22 cellular contexts compared by ENCODE assay signal in the genomic region with DNA sequence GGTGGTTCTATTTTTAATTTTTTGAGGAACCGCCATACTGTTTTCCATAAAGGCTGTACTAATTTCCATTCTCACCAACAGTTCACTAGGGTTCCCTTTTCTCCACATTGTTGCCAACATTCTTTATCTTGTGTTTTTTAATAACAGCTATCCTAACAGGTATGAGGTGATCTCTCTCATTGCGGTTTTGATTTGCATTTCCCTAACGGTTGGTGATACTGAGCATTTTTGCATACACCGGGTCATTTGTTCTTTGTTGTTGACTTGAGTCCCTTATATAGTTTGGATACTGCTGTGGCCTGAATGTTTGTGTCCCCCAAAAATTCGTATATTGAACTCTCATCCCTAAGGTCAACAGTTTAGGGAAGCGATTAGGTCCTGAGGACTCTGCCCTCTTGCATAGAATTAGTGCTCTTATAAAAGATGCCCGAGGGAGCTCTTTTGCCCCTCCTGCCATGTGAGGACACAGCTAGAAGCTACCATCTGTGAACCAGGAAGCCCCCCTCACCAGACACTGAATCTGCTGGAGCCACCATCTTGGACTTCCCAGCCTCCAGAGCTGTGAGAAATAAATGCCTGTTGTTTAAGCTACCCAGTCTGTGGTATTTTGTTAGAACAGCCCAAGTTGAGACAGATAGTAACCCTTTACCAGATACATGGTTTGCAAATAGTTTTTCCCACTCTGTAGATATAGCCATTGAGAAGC. TPM values are rescaled to one million over a fixed set of nuclear protein-coding genes. Genes with fewer than 3 reads are reported as not detected.
DNase-seq lines count a peak whose midpoint lies in the region; ATAC-seq and TF ChIP-seq lines count a peak whose summit lies in the region.
"Had no signal": no experiment of that assay in that cellular context is flagged by ENCODE, and none has a peak within 500 bp of the region (broad histone marks: within the 10 kb centered on the region; RNA-seq: fewer than 3 reads in every experiment).

No MANE protein-coding gene starts in this region.

- no peak overlapping the region for H3K4me3 ChIP-seq in prostate gland
- H3K4me3 ChIP-seq: HAP-1 had no signal

- H3K27ac ChIP-seq in prostate gland, result no peak overlapping the region
- H3K27ac ChIP-seq: 22Rv1 had no signal

- TF ChIP-seq CTCF in activated B cell treated with CpG ODN at 0.5 μM for 24 hours (IDR thresholded peaks at IDR 0.05), result no peak
- no peak for TF ChIP-seq CTCF in nephron (IDR thresholded peaks at IDR 0.05; ENCODE audit: unreplicated experiment in 3 of 3)
- TF ChIP-seq CTCF in prostate gland (IDR thresholded peaks at IDR 0.05), result no peak

- no peaks in the 10 kb centered on the region for H3K27me3 ChIP-seq in prostate gland (replicated peaks; ENCODE audit: insufficient read depth)

- TF ChIP-seq POLR2A in prostate gland (IDR thresholded peaks at IDR 0.05), result no peak

- peaks cover 15% of the 10 kb centered on the region for H3K4me1 Mint-ChIP-seq in activated CD4-positive, alpha-beta memory T cell treated with anti-CD3 and anti-CD28 coated beads for 36 hours (ENCODE audit: low read depth)
- peaks cover 20% of the 10 kb centered on the region for H3K4me1 Mint-ChIP-seq in activated CD4-positive, alpha-beta memory T cell treated with anti-CD3 and anti-CD28 coated beads, Interleukin-2, amount 10 ng/mL, durations not matched to agents 7 days and 5 days
- peaks cover 54% of the 10 kb centered on the region for H3K4me1 Mint-ChIP-seq in activated B cell treated with CpG ODN at 0.5 μM for 24 hours
- peaks cover 16% of the 10 kb centered on the region for H3K4me1 Mint-ChIP-seq in nephron

- no peak for DNase-seq in activated CD4-positive, alpha-beta memory T cell treated with anti-CD3 and anti-CD28 coated beads for 36 hours
- DNase-seq in activated CD4-positive, alpha-beta memory T cell treated with anti-CD3 and anti-CD28 coated beads, Interleukin-2, amount 10 ng/mL, durations not matched to agents 7 days and 5 days, result no peak
- DNase-seq in NAMALWA (ENCODE audit: low spot score) (peak; percentile 41), activated B cell treated with CpG ODN at 0.5 μM for 24 hours (no peak), prostate gland (ENCODE audit: low spot score) (no peak), GM03348 (ENCODE audit: low spot score) (no peak), NCI-H146 treated with DMSO at 0.1 percent for 48 hours (lab: John Stamatoyannopoulos, UW; ENCODE audit: unreplicated experiment) (no peak)
- DNase-seq: AML-193, DMS 273 treated with DMSO at 0.1 percent for 48 hours, DND-41, NCI-H1105 treated with DMSO at 0.1 percent for 48 hours, NCI-H1694 treated with DMSO at 0.1 percent for 48 hours, NCI-H2107, NCI-H510A, NCI-H82, PC-3, RPMI8226, SHP77 treated with DMSO at 0.1 percent for 48 hours had no signal

- H3K36me3 ChIP-seq in prostate gland, result peaks cover 12% of the 10 kb centered on the region in 2 donors

- H3K9me3 Mint-ChIP-seq in activated CD4-positive, alpha-beta memory T cell treated with anti-CD3 and anti-CD28 coated beads for 36 hours, result no peaks in the 10 kb centered on the region
- no peaks in the 10 kb centered on the region for H3K9me3 Mint-ChIP-seq in activated CD4-positive, alpha-beta memory T cell treated with anti-CD3 and anti-CD28 coated beads, Interleukin-2, amount 10 ng/mL, durations not matched to agents 7 days and 5 days
- H3K9me3 Mint-ChIP-seq in activated B cell treated with CpG ODN at 0.5 μM for 24 hours (no peaks in the 10 kb centered on the region), nephron (no peaks in the 10 kb centered on the region)

- 90% methylated on average over 7 of the region's 7 CpGs for WGBS in prostate gland

- ATAC-seq in activated B cell treated with CpG ODN at 0.5 μM for 24 hours (ENCODE audit: low read depth), result no peak
- ATAC-seq: PC-3 had no signal

- H3K9me3 ChIP-seq in prostate gland, result no peaks in the 10 kb centered on the region
- H3K9me3 ChIP-seq: HAP-1 had no signal

- H3K36me3 Mint-ChIP-seq in activated CD4-positive, alpha-beta memory T cell treated with anti-CD3 and anti-CD28 coated beads for 36 hours, result peaks cover 53% of the 10 kb centered on the region
- H3K36me3 Mint-ChIP-seq in activated CD4-positive, alpha-beta memory T cell treated with anti-CD3 and anti-CD28 coated beads, Interleukin-2, amount 10 ng/mL, durations not matched to agents 7 days and 5 days (ENCODE audit: low read depth), result peaks cover 47% of the 10 kb centered on the region
- H3K36me3 Mint-ChIP-seq in activated B cell treated with CpG ODN at 0.5 μM for 24 hours (ENCODE audit: low read depth), result peaks cover 64% of the 10 kb centered on the region
- H3K36me3 Mint-ChIP-seq in nephron (ENCODE audit: low read depth), result peaks cover 47% of the 10 kb centered on the region

- POLR2A ChIA-PET in activated CD4-positive, alpha-beta memory T cell treated with anti-CD3 and anti-CD28 coated beads for 36 hours (lab: Charles Lee), result no interaction called here
- POLR2A ChIA-PET in activated CD4-positive, alpha-beta memory T cell treated with anti-CD3 and anti-CD28 coated beads, Interleukin-2, amount 10 ng/mL, durations not matched to agents 7 days and 5 days (lab: Charles Lee), result interaction anchor here (1.1 to 1.3 kb wide), 2 partner anchors 26 to 381 kb away, joined by 3 read pairs; partner anchors contain the start of gene GPR148
- POLR2A ChIA-PET in activated B cell treated with CpG ODN at 0.5 μM for 24 hours (lab: Charles Lee), result interaction anchor here (0.6 to 1.6 kb wide), 5 partner anchors 8 to 43 kb away, joined by 3 to 9 read pairs (median 4); no protein-coding TSS in a partner anchor

- intact Hi-C loops in activated CD4-positive, alpha-beta memory T cell treated with anti-CD3 and anti-CD28 coated beads for 36 hours (cut with micrococcal nuclease), result loop anchor here (10.0 kb wide), 1 partner anchor 477 kb away; no protein-coding TSS in a partner anchor
- intact Hi-C loops in activated B cell treated with CpG ODN at 0.5 μM for 24 hours (cut with micrococcal nuclease), result loop anchor here (10.0 kb wide), 1 partner anchor 377 kb away; the partner anchor contains the start of gene GPR148
- intact Hi-C loops in prostate gland (cut with DNase I), result loop anchor here (10.0 kb wide), 1 partner anchor 747 kb away; the partner anchor contains the start of gene FAM168B

- H3K27ac Mint-ChIP-seq in activated CD4-positive, alpha-beta memory T cell treated with anti-CD3 and anti-CD28 coated beads for 36 hours, result peak overlapping the region; percentile 40
- no peak overlapping the region for H3K27ac Mint-ChIP-seq in activated CD4-positive, alpha-beta memory T cell treated with anti-CD3 and anti-CD28 coated beads, Interleukin-2, amount 10 ng/mL, durations not matched to agents 7 days and 5 days
- H3K27ac Mint-ChIP-seq in activated B cell treated with CpG ODN at 0.5 μM for 24 hours (peak overlapping the region; percentile 10), nephron (no peak overlapping the region)

- no peaks in the 10 kb centered on the region for H3K4me1 ChIP-seq in prostate gland (replicated peaks)
- H3K4me1 ChIP-seq: HAP-1 had no signal

- CTCF ChIA-PET in activated CD4-positive, alpha-beta memory T cell treated with anti-CD3 and anti-CD28 coated beads for 36 hours (lab: Charles Lee), result interaction anchor here (1.0 kb wide), 1 partner anchor 166 kb away, joined by 3 read pairs; the partner anchor contains the start of gene SMPD4
- CTCF ChIA-PET in activated CD4-positive, alpha-beta memory T cell treated with anti-CD3 and anti-CD28 coated beads, Interleukin-2, amount 10 ng/mL, durations not matched to agents 7 days and 5 days (lab: Charles Lee), result interaction anchor here (1.1 kb wide), 1 partner anchor 15 kb away, joined by 3 read pairs; no protein-coding TSS in a partner anchor
- CTCF ChIA-PET in activated B cell treated with CpG ODN at 0.5 μM for 24 hours (lab: Charles Lee), result no interaction called here

- H3K4me3 Mint-ChIP-seq in activated CD4-positive, alpha-beta memory T cell treated with anti-CD3 and anti-CD28 coated beads for 36 hours, result no peak overlapping the region
- no peak overlapping the region for H3K4me3 Mint-ChIP-seq in activated CD4-positive, alpha-beta memory T cell treated with anti-CD3 and anti-CD28 coated beads, Interleukin-2, amount 10 ng/mL, durations not matched to agents 7 days and 5 days
- H3K4me3 Mint-ChIP-seq in activated B cell treated with CpG ODN at 0.5 μM for 24 hours (no peak overlapping the region), nephron (peak overlapping the region in 2 of 3 experiments; percentile 2 to 47)
- H3K4me3 Mint-ChIP-seq: CD14-positive monocyte had no signal

- no peaks in the 10 kb centered on the region for H3K27me3 Mint-ChIP-seq in activated CD4-positive, alpha-beta memory T cell treated with anti-CD3 and anti-CD28 coated beads for 36 hours
- H3K27me3 Mint-ChIP-seq in activated CD4-positive, alpha-beta memory T cell treated with anti-CD3 and anti-CD28 coated beads, Interleukin-2, amount 10 ng/mL, durations not matched to agents 7 days and 5 days, result no peaks in the 10 kb centered on the region
- H3K27me3 Mint-ChIP-seq in activated B cell treated with CpG ODN at 0.5 μM for 24 hours (no peaks in the 10 kb centered on the region), nephron (ENCODE audit: low read depth) (no peaks in the 10 kb centered on the region)

RNA-seq across cellular contexts. Expression of gene IMP4, which starts 4.7 kb away (rescaled TPM):
- 100 to 1,000 TPM; 125 to 128 TPM for total RNA-seq in activated CD4-positive, alpha-beta memory T cell treated with anti-CD3 and anti-CD28 coated beads for 36 hours
- 10 to 100 TPM; 57.7 to 58.9 TPM for total RNA-seq in activated CD4-positive, alpha-beta memory T cell treated with anti-CD3 and anti-CD28 coated beads, Interleukin-2, amount 10 ng/mL, durations not matched to agents 7 days and 5 days
- total RNA-seq in activated B cell treated with CpG ODN at 0.5 μM for 24 hours (121 and 140 TPM in 2 replicates), prostate gland (100 to 1,000 TPM in 1 of 2 donors, 10 to 100 TPM in 1; 71.4 to 106 TPM)

RNA-seq across cellular contexts. Expression of gene PTPN18, which starts 8.5 kb away (rescaled TPM):
- total RNA-seq in activated CD4-positive, alpha-beta memory T cell treated with anti-CD3 and anti-CD28 coated beads for 36 hours, result 10 to 100 TPM; 42.1 to 44.9 TPM
- total RNA-seq in activated CD4-positive, alpha-beta memory T cell treated with anti-CD3 and anti-CD28 coated beads, Interleukin-2, amount 10 ng/mL, durations not matched to agents 7 days and 5 days, result 10 to 100 TPM; 98.0 to 98.6 TPM
- total RNA-seq in activated B cell treated with CpG ODN at 0.5 μM for 24 hours (77.7 and 79.2 TPM in 2 replicates), prostate gland (10 to 100 TPM; 37.1 to 93.6 TPM)

Comparison
In these comparisons a context has a peak if more than half of its experiments do, and no peak if none do; other contexts are left out.
1. H3K27ac Mint-ChIP-seq: peak in activated CD4-positive, alpha-beta memory T cell treated with anti-CD3 and anti-CD28 coated beads for 36 hours (single experiment) and activated B cell treated with CpG ODN at 0.5 μM for 24 hours (single experiment); none in activated CD4-positive, alpha-beta memory T cell treated with anti-CD3 and anti-CD28 coated beads, Interleukin-2, amount 10 ng/mL, durations not matched to agents 7 days and 5 days (single experiment) and nephron (0 of 3).
2. H3K4me3 Mint-ChIP-seq: peak in nephron (2 of 3); none in activated CD4-positive, alpha-beta memory T cell treated with anti-CD3 and anti-CD28 coated beads for 36 hours (single experiment), activated CD4-positive, alpha-beta memory T cell treated with anti-CD3 and anti-CD28 coated beads, Interleukin-2, amount 10 ng/mL, durations not matched to agents 7 days and 5 days (single experiment) and activated B cell treated with CpG ODN at 0.5 μM for 24 hours (single experiment).